Comparison of ENCODE assay signal across 24 cellular contexts in the genomic region with DNA sequence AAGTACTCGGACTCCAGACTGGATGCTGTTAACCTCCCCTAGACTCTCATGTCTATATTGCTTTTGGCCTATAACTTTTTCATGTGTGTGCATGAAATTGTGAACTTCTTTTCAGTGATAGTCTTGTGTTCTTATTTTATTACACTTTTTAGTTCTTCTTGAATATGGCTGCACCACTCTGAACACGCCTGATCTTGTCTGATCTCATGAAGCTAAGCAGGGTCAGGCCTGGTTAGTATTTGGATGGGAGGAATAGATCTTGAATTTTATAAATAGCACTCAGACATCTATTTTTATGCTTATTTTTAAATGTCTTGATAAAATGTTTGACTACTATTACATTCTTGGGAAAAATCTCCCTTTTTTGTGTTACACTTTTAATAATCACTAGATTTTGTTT. TPM values are rescaled to one million over a fixed set of nuclear protein-coding genes. Genes with fewer than 3 reads are reported as not detected.
DNase-seq lines count a peak whose midpoint lies in the region; ATAC-seq and TF ChIP-seq lines count a peak whose summit lies in the region.
"Had no signal": no experiment of that assay in that cellular context is flagged by ENCODE, and none has a peak within 500 bp of the region (broad histone marks: within the 10 kb centered on the region; RNA-seq: fewer than 3 reads in every experiment).

No MANE protein-coding gene starts in this region.

- no peak overlapping the region for H3K4me3 Mint-ChIP-seq in activated CD8-positive, alpha-beta T cell treated with anti-CD3 and anti-CD28 coated beads for 36 hours
- no peak overlapping the region for H3K4me3 Mint-ChIP-seq in activated CD8-positive, alpha-beta T cell treated with anti-CD3 and anti-CD28 coated beads, Interleukin-2, amount 10 ng/mL, durations not matched to agents 7 days and 5 days
- no peak overlapping the region for H3K4me3 Mint-ChIP-seq in WTC11
- H3K4me3 Mint-ChIP-seq: activated CD4-positive, alpha-beta T cell treated with anti-CD3 and anti-CD28 coated beads for 36 hours; activated naive CD8-positive, alpha-beta T cell; B cell; naive thymus-derived CD4-positive, alpha-beta T cell had no signal

- TF ChIP-seq CTCF in activated CD8-positive, alpha-beta T cell treated with anti-CD3 and anti-CD28 coated beads for 36 hours (IDR thresholded peaks at IDR 0.05), result no peak
- TF ChIP-seq CTCF in WTC11 (IDR thresholded peaks at IDR 0.05) (no peak), fibroblast of the aortic adventitia (IDR thresholded peaks at IDR 0.05; ENCODE audit: insufficient read depth, low read length) (no peak), tibial artery (IDR thresholded peaks at IDR 0.05) (no peak)

- H3K4me1 ChIP-seq in tibial artery, result peaks cover 0 to 17% (median 0%) of the 10 kb centered on the region in 4 donors
- H3K4me1 ChIP-seq: sigmoid colon had no signal

- POLR2A ChIA-PET in activated CD8-positive, alpha-beta T cell treated with anti-CD3 and anti-CD28 coated beads for 36 hours (lab: Charles Lee), result interaction anchor here (0.7 kb wide), 1 partner anchor 150 kb away, joined by 3 read pairs; a partner anchor contains a TSS
- POLR2A ChIA-PET in activated CD8-positive, alpha-beta T cell treated with anti-CD3 and anti-CD28 coated beads, Interleukin-2, amount 10 ng/mL, durations not matched to agents 7 days and 5 days (lab: Charles Lee), result no interaction called here
- POLR2A ChIA-PET in WTC11 (lab: Charles Lee), result no interaction called here

- peaks cover 9% of the 10 kb centered on the region for H3K36me3 Mint-ChIP-seq in activated CD8-positive, alpha-beta T cell treated with anti-CD3 and anti-CD28 coated beads for 36 hours (ENCODE audit: low read depth)
- H3K36me3 Mint-ChIP-seq in activated CD8-positive, alpha-beta T cell treated with anti-CD3 and anti-CD28 coated beads, Interleukin-2, amount 10 ng/mL, durations not matched to agents 7 days and 5 days (ENCODE audit: low read depth), result peaks cover 11% of the 10 kb centered on the region
- H3K36me3 Mint-ChIP-seq in WTC11, result peaks cover 29% of the 10 kb centered on the region

- H3K27ac Mint-ChIP-seq in activated CD8-positive, alpha-beta T cell treated with anti-CD3 and anti-CD28 coated beads for 36 hours, result peak overlapping the region; percentile 26
- H3K27ac Mint-ChIP-seq in activated CD8-positive, alpha-beta T cell treated with anti-CD3 and anti-CD28 coated beads, Interleukin-2, amount 10 ng/mL, durations not matched to agents 7 days and 5 days, result no peak overlapping the region
- peak overlapping the region; percentile 94 for H3K27ac Mint-ChIP-seq in WTC11
- H3K27ac Mint-ChIP-seq: activated CD4-positive, alpha-beta T cell treated with anti-CD3 and anti-CD28 coated beads for 36 hours; B cell; naive thymus-derived CD4-positive, alpha-beta T cell had no signal

- H3K27ac ChIP-seq in tibial artery, result peak overlapping the region; percentile 31 to 32
- H3K27ac ChIP-seq: 22Rv1, PC-9 had no signal

- CTCF ChIA-PET in activated CD8-positive, alpha-beta T cell treated with anti-CD3 and anti-CD28 coated beads for 36 hours (lab: Charles Lee), result interaction anchor here (0.9 to 2.6 kb wide), 7 partner anchors 25 to 160 kb away, joined by 3 to 18 read pairs (median 3); no protein-coding TSS in a partner anchor
- CTCF ChIA-PET in activated CD8-positive, alpha-beta T cell treated with anti-CD3 and anti-CD28 coated beads, Interleukin-2, amount 10 ng/mL, durations not matched to agents 7 days and 5 days (lab: Charles Lee), result interaction anchor here (0.6 to 4.8 kb wide), 10 partner anchors 16 to 166 kb away, joined by 3 to 34 read pairs (median 4); no protein-coding TSS in a partner anchor
- CTCF ChIA-PET in WTC11 (lab: Charles Lee), result interaction anchor here (1.3 to 3.9 kb wide), 6 partner anchors 12 to 257 kb away, joined by 3 to 50 read pairs (median 7); no protein-coding TSS in a partner anchor

- H3K27me3 ChIP-seq in tibial artery, result no peaks in the 10 kb centered on the region
- H3K27me3 ChIP-seq: MG63, ovary, sigmoid colon had no signal

- no peak for DNase-seq in activated CD8-positive, alpha-beta T cell treated with anti-CD3 and anti-CD28 coated beads for 36 hours
- no peak for DNase-seq in activated CD8-positive, alpha-beta T cell treated with anti-CD3 and anti-CD28 coated beads, Interleukin-2, amount 10 ng/mL, durations not matched to agents 7 days and 5 days
- no peak for DNase-seq in WTC11 (ENCODE audit: low spot score)
- DNase-seq in fibroblast of the aortic adventitia (ENCODE audit: low read depth), result peak; percentile 27
- no peak for DNase-seq in tibial artery
- no peak for DNase-seq in SKM-1 treated with dmso at 0.1 percent for 144 hours (lab: John Stamatoyannopoulos, UW; ENCODE audit: unreplicated experiment)
- no peak for DNase-seq in C1 segment of cervical spinal cord (lab: John Stamatoyannopoulos, UW)
- no peak for DNase-seq in GOT3 (lab: John Stamatoyannopoulos, UW)
- DNase-seq: Calu3; cerebellar nuclear complex; MG63; naive thymus-derived CD4-positive, alpha-beta T cell; NCI-H1436 treated with DMSO at 0.1 percent for 48 hours; PC-9; SIG-M5; sigmoid colon; substantia nigra; T-helper 1 cell had no signal

- peaks cover 12% of the 10 kb centered on the region for H3K9me3 Mint-ChIP-seq in activated CD8-positive, alpha-beta T cell treated with anti-CD3 and anti-CD28 coated beads for 36 hours
- peaks cover 11% of the 10 kb centered on the region for H3K9me3 Mint-ChIP-seq in activated CD8-positive, alpha-beta T cell treated with anti-CD3 and anti-CD28 coated beads, Interleukin-2, amount 10 ng/mL, durations not matched to agents 7 days and 5 days (ENCODE audit: insufficient read depth)
- H3K9me3 Mint-ChIP-seq in WTC11, result peaks cover 32% of the 10 kb centered on the region

- peaks cover 10% of the 10 kb centered on the region for H3K4me1 Mint-ChIP-seq in activated CD8-positive, alpha-beta T cell treated with anti-CD3 and anti-CD28 coated beads for 36 hours (ENCODE audit: low read depth)
- peaks cover 6% of the 10 kb centered on the region for H3K4me1 Mint-ChIP-seq in activated CD8-positive, alpha-beta T cell treated with anti-CD3 and anti-CD28 coated beads, Interleukin-2, amount 10 ng/mL, durations not matched to agents 7 days and 5 days (ENCODE audit: low read depth)
- peaks cover 50% of the 10 kb centered on the region for H3K4me1 Mint-ChIP-seq in WTC11
- H3K4me1 Mint-ChIP-seq: activated CD4-positive, alpha-beta T cell treated with anti-CD3 and anti-CD28 coated beads for 36 hours; B cell; naive thymus-derived CD4-positive, alpha-beta T cell had no signal

- H3K9me3 ChIP-seq in tibial artery, result no peaks in the 10 kb centered on the region
- H3K9me3 ChIP-seq: MG63, ovary had no signal

- no peaks in the 10 kb centered on the region for H3K36me3 ChIP-seq in tibial artery
- H3K36me3 ChIP-seq: MG63, ovary, sigmoid colon had no signal

- H3K4me3 ChIP-seq in fibroblast of the aortic adventitia (ENCODE audit: low read depth, low read length) (no peak overlapping the region), tibial artery (no peak overlapping the region)
- H3K4me3 ChIP-seq: MG63, ovary, PC-9, sigmoid colon had no signal

- no peaks in the 10 kb centered on the region for H3K27me3 Mint-ChIP-seq in activated CD8-positive, alpha-beta T cell treated with anti-CD3 and anti-CD28 coated beads for 36 hours
- H3K27me3 Mint-ChIP-seq in activated CD8-positive, alpha-beta T cell treated with anti-CD3 and anti-CD28 coated beads, Interleukin-2, amount 10 ng/mL, durations not matched to agents 7 days and 5 days (ENCODE audit: low read depth), result no peaks in the 10 kb centered on the region
- H3K27me3 Mint-ChIP-seq in WTC11 (ENCODE audit: low read depth), result no peaks in the 10 kb centered on the region
- H3K27me3 Mint-ChIP-seq: activated CD4-positive, alpha-beta T cell treated with anti-CD3 and anti-CD28 coated beads for 36 hours; activated naive CD8-positive, alpha-beta T cell had no signal

- intact Hi-C loops in activated CD8-positive, alpha-beta T cell treated with anti-CD3 and anti-CD28 coated beads for 36 hours (cut with micrococcal nuclease), result no loop called here
- intact Hi-C loops in tibial artery (cut with DNase I; ENCODE audit: low total_unique reads), result no loop called here

- peak; percentile 38 for ATAC-seq in activated CD8-positive, alpha-beta T cell treated with anti-CD3 and anti-CD28 coated beads for 36 hours
- no peak for ATAC-seq in activated CD8-positive, alpha-beta T cell treated with anti-CD3 and anti-CD28 coated beads, Interleukin-2, amount 10 ng/mL, durations not matched to agents 7 days and 5 days
- no peak for ATAC-seq in WTC11
- ATAC-seq: esophagus mucosa; naive thymus-derived CD4-positive, alpha-beta T cell had no signal

TF ChIP-seq in WTC11, 78 proteins besides CTCF, POLR2A, EP300 and RAD21 (continues in another document):
- TF ChIP-seq ZNF396 (CRISPR knock-in tag; IDR thresholded peaks at IDR 0.05; ENCODE audit: borderline replicate concordance), result no peak

RNA-seq across cellular contexts. Expression of a gene that starts 22.4 kb away (rescaled TPM):
- total RNA-seq in activated CD8-positive, alpha-beta T cell treated with anti-CD3 and anti-CD28 coated beads for 36 hours, result under 1 TPM; 0.31 to 0.63 TPM
- total RNA-seq in activated CD8-positive, alpha-beta T cell treated with anti-CD3 and anti-CD28 coated beads, Interleukin-2, amount 10 ng/mL, durations not matched to agents 7 days and 5 days, result under 1 TPM; 0.42 to 0.68 TPM
- total RNA-seq in WTC11 (2021) (1.2 to 1.6 TPM (median 1.4 TPM) in 3 replicates), fibroblast of the aortic adventitia (ENCODE audit: low replicate concordance) (0.45 TPM in 1 of 2 replicates, not detected in the other)
- total RNA-seq: Calu3, esophagus mucosa had no signal

RNA-seq across cellular contexts. Expression of a gene that starts 49.3 kb away (rescaled TPM):
- 10 to 100 TPM; 36.2 to 39.5 TPM for total RNA-seq in activated CD8-positive, alpha-beta T cell treated with anti-CD3 and anti-CD28 coated beads for 36 hours
- 10 to 100 TPM; 36.7 to 38.2 TPM for total RNA-seq in activated CD8-positive, alpha-beta T cell treated with anti-CD3 and anti-CD28 coated beads, Interleukin-2, amount 10 ng/mL, durations not matched to agents 7 days and 5 days
- total RNA-seq in WTC11 (2021) (80.3 to 98.1 TPM (median 85.1 TPM) in 3 replicates), fibroblast of the aortic adventitia (ENCODE audit: low replicate concordance) (14.1 and 17.9 TPM in 2 replicates)
